ENCODE assay signal across 13 cellular contexts in the genomic region with DNA sequence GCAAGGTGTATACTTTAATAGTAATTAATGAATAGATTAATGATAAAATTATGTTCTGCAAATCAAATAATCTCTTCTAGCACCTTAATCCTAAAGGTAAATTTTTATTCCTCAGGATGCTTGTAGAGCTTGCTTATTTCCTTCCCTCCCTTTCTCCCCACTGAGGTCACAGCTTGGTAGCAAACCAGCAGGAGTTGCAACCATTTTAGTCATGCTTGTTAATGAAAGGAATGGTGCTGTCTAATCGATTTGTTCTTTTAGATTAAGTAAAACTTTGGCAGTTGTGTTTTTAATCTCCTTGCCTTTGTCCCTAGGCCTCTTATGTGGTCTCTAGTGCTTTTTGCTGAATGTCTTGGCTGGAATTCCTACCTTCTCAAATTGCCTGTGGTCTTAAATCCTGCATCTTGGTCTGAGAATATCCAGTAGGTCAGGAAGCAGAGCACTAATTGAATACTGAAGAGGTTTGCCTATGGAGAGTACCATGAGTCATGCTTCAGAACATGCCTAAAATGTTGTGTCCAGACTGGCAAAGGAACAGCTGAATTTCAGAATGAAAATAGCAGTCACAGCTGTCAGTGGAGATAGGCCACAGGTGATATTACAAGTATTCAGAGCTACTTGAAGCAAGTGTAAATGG. TPM values are rescaled to one million over a fixed set of nuclear protein-coding genes. Genes with fewer than 3 reads are reported as not detected.
DNase-seq lines count a peak whose midpoint lies in the region; FAIRE-seq and TF ChIP-seq lines count a peak whose summit lies in the region.
"Had no signal": no experiment of that assay in that cellular context is flagged by ENCODE, and none has a peak within 500 bp of the region (broad histone marks: within the 10 kb centered on the region; RNA-seq: fewer than 3 reads in every experiment).

No MANE protein-coding gene starts in this region.

- no peak overlapping the region for H3K18ac ChIP-seq in mesendoderm (ENCODE audit: low read length)

- H2BK120ac ChIP-seq in mesendoderm (ENCODE audit: low read depth, low read length), result no peak overlapping the region

- H3K9ac ChIP-seq in mesendoderm (ENCODE audit: low read length) (no peak overlapping the region), kidney (ENCODE audit: low read length in 2 of 2) (no peak overlapping the region)

- H3K27me3 ChIP-seq in mesendoderm (ENCODE audit: insufficient read depth, low read length, poor library complexity), result no peaks in the 10 kb centered on the region

- H3K4me3 ChIP-seq in mesendoderm (ENCODE audit: low read length) (no peak overlapping the region), kidney (ENCODE audit: low read length in 2 of 2) (no peak overlapping the region)

- FAIRE-seq in kidney (lab: Jason Lieb, UNC), result no peak
- FAIRE-seq: GM18507 had no signal

- no peak overlapping the region for H2BK5ac ChIP-seq in mesendoderm (ENCODE audit: low read length)

- TF ChIP-seq CTCF in chondrocyte (IDR thresholded peaks at IDR 0.05), result no peak
- no peak for TF ChIP-seq CTCF in kidney (IDR thresholded peaks at IDR 0.05; ENCODE audit: borderline replicate concordance, extremely low read depth, insufficient read depth)

- H3K27ac ChIP-seq in mesendoderm (ENCODE audit: low read depth, low read length) (no peak overlapping the region), kidney (ENCODE audit: low read depth in 2 of 2, low read length in 2 of 2) (no peak overlapping the region)

- H3K56ac ChIP-seq in mesendoderm (ENCODE audit: low read length), result no peak overlapping the region

- no peaks in the 10 kb centered on the region for H3K9me3 Mint-ChIP-seq in chondrocyte (ENCODE audit: low read depth)
- H3K9me3 Mint-ChIP-seq: activated T-cell treated with anti-CD3 and anti-CD28 coated beads, Interleukin-2, amount 50 U/mL, for 24 hours; T-helper 1 cell treated with Interleukin-12 subunit alpha and Interleukin-12 subunit beta and Interleukin-4 antibody, amounts not matched to agents 30 μg/mL and 1 μg/mL, for 36 hours had no signal

- intact Hi-C loops in kidney (cut with DNase I), result no loop called here

- peaks cover 2% of the 10 kb centered on the region for H3K27me3 Mint-ChIP-seq in chondrocyte (ENCODE audit: low read depth)

- H2BK15ac ChIP-seq in mesendoderm (replicated peaks; ENCODE audit: low read depth), result no peak overlapping the region

- no peak overlapping the region for H3K23ac ChIP-seq in mesendoderm (ENCODE audit: low read length)

- no CpG with 5 or more reads among the region's 1 CpG for WGBS in mesendoderm (ENCODE audit: extremely low coverage, insufficient coverage, low lambda C conversion rate)

- DNase-seq in DMS79 treated with DMSO at 0.1 percent for 48 hours (lab: John Stamatoyannopoulos, UW), result peak; percentile 100
- DNase-seq in NCI-H2107 treated with DMSO at 0.1 percent for 48 hours (lab: John Stamatoyannopoulos, UW; ENCODE audit: unreplicated experiment), result peak; percentile 94
- no peak for DNase-seq in chondrocyte (ENCODE audit: low spot score)
- peak; percentile 29 for DNase-seq in mesendoderm
- DNase-seq in HT-29 (ENCODE audit: low spot score), result no peak
- no peak for DNase-seq in kidney
- no peak for DNase-seq in COLO829 (ENCODE audit: low spot score)
- DNase-seq in LoVo (ENCODE audit: low spot score), result no peak
- DNase-seq: activated T-cell treated with anti-CD3 and anti-CD28 coated beads, Interleukin-2, amount 50 U/mL, for 24 hours; NCI-H345; retina had no signal

- H3K4me1 ChIP-seq in mesendoderm (ENCODE audit: control insufficient read depth, low read depth, low read length) (no peaks in the 10 kb centered on the region), kidney (ENCODE audit: control insufficient read depth in 1 of 2, insufficient read depth in 1 of 2, low read depth in 1 of 2, low read length in 2 of 2) (no peaks in the 10 kb centered on the region)

- peak overlapping the region; percentile 25 for H3K27ac Mint-ChIP-seq in chondrocyte (ENCODE audit: unreplicated experiment)
- H3K27ac Mint-ChIP-seq: activated T-cell treated with anti-CD3 and anti-CD28 coated beads, Interleukin-2, amount 50 U/mL, for 24 hours; T-helper 1 cell treated with Interleukin-12 subunit alpha and Interleukin-12 subunit beta and Interleukin-4 antibody, amounts not matched to agents 30 μg/mL and 1 μg/mL, for 36 hours had no signal

- H4K5ac ChIP-seq in mesendoderm (ENCODE audit: low read length), result no peak overlapping the region

- no peaks in the 10 kb centered on the region for H3K79me1 ChIP-seq in mesendoderm (ENCODE audit: low read length)

- H3K36me3 Mint-ChIP-seq in chondrocyte (ENCODE audit: low read depth), result no peaks in the 10 kb centered on the region

- H4K8ac ChIP-seq in mesendoderm (ENCODE audit: low read depth, low read length), result no peak overlapping the region

- H3K36me3 ChIP-seq in mesendoderm (ENCODE audit: control insufficient read depth, insufficient read depth, low read length) (no peaks in the 10 kb centered on the region), kidney (ENCODE audit: control insufficient read depth in 1 of 2, insufficient read depth in 2 of 2, low read length in 2 of 2) (no peaks in the 10 kb centered on the region)

- H3K4me1 Mint-ChIP-seq in chondrocyte (ENCODE audit: low read depth), result peaks cover 10% of the 10 kb centered on the region

- no peaks in the 10 kb centered on the region for H3K9me3 ChIP-seq in kidney (ENCODE audit: control insufficient read depth in 1 of 2, low read length in 2 of 2)

- H3K79me2 ChIP-seq in mesendoderm (ENCODE audit: control insufficient read depth, insufficient read depth, low read length), result no peaks in the 10 kb centered on the region

- H3K4me2 ChIP-seq in mesendoderm (ENCODE audit: low read length), result no peak overlapping the region

- H2AK5ac ChIP-seq in mesendoderm (ENCODE audit: low read length), result no peak overlapping the region

- H3K4ac ChIP-seq in mesendoderm (ENCODE audit: low read depth, low read length), result no peak overlapping the region

- no peak overlapping the region for H3K4me3 Mint-ChIP-seq in chondrocyte (ENCODE audit: unreplicated experiment)
- H3K4me3 Mint-ChIP-seq: activated T-cell treated with anti-CD3 and anti-CD28 coated beads, Interleukin-2, amount 50 U/mL, for 24 hours; T-helper 1 cell treated with Interleukin-12 subunit alpha and Interleukin-12 subunit beta and Interleukin-4 antibody, amounts not matched to agents 30 μg/mL and 1 μg/mL, for 36 hours had no signal

RNA-seq across cellular contexts. Expression of a gene that starts 36.3 kb away (rescaled TPM):
- total RNA-seq in chondrocyte (17.1 to 17.8 TPM (median 17.6 TPM) in 3 replicates), kidney (18.0 TPM)
- polyA plus RNA-seq in mesendoderm (2013, experiment 1 of 2), result 21.3 TPM
- 18.0 TPM for polyA plus RNA-seq in mesendoderm (2013, experiment 2 of 2)
- total RNA-seq in HT-29 (2014; rRNA removed; shearing (Covaris generic)), result 3.5 TPM in 2 replicates
- 19.7 TPM for polyA plus RNA-seq in kidney (ENCODE audit: insufficient read depth, low read depth, low replicate concordance)

Comparison
In these comparisons a context has a peak if more than half of its experiments do, and no peak if none do; other contexts are left out.
1. DNase-seq: peak in DMS79 treated with DMSO at 0.1 percent for 48 hours (single experiment), NCI-H2107 treated with DMSO at 0.1 percent for 48 hours (single experiment) and mesendoderm (single experiment); none in chondrocyte (single experiment), HT-29 (single experiment), kidney (single experiment), COLO829 (single experiment) and LoVo (single experiment).